In the genomic region with DNA sequence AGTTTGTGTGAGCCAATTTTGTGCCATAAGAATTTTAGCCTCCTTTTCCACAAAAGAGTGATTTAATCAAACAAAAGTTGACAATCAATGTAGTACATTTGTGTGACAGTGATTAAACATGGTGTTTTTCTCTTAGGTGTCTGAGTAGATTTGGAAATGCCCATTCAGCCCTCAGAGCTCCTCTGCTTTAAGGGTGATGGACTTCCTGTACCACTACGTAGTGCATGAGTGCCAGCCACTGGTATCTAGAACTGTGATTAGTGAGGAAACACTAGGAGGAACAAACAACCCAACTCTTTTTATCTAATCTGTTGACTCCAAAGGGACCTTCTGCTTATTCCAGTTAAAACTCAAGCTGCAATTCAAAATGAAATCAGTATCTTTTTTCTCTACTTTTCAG, we compare ENCODE assay signal across 34 cellular contexts.
"Had no signal": no experiment of that assay in that cellular context is flagged by ENCODE, and none has a peak within 500 bp of the region (broad histone marks: within the 10 kb centered on the region; RNA-seq: fewer than 3 reads in every experiment).

No MANE protein-coding gene starts in this region.

- H3K27me3 Mint-ChIP-seq: activated naive CD8-positive, alpha-beta T cell treated with anti-CD3 and anti-CD28 coated beads for 36 hours had no signal

- DNase-seq: activated CD4-positive, alpha-beta T cell treated with anti-CD3 and anti-CD28 coated beads for 36 hours; activated CD4-positive, alpha-beta T cell treated with anti-CD3 and anti-CD28 coated beads, Interleukin-2, amount 10 ng/mL, durations not matched to agents 7 days and 5 days; activated CD4-positive, alpha-beta T cell treated with anti-CD3 and anti-CD28 coated beads, Interleukin-2, amount 50 U/mL, for 48 hours; activated CD8-positive, alpha-beta memory T cell treated with anti-CD3 and anti-CD28 coated beads for 24 hours; activated CD8-positive, alpha-beta memory T cell treated with anti-CD3 and anti-CD28 coated beads, Interleukin-2, amount 10 ng/mL, durations not matched to agents 7 days and 5 days; activated CD8-positive, alpha-beta memory T cell treated with anti-CD3 and anti-CD28 coated beads, Interleukin-2, amount 50 U/mL, for 48 hours; activated effector memory CD4-positive, alpha-beta T cell treated with Interleukin-2 at 50 U/mL for 16 hours; activated naive CD4-positive, alpha-beta T cell treated with anti-CD3 and anti-CD28 coated beads, Interleukin-2, amount 10 ng/mL, durations not matched to agents 7 days and 5 days; activated naive CD8-positive, alpha-beta T cell treated with anti-CD3 and anti-CD28 coated beads for 36 hours; activated T-cell treated with anti-CD3 and anti-CD28 coated beads, Interleukin-2, amount 50 U/mL, for 48 hours; adrenal gland; anterior cingulate cortex; brain microvascular endothelial cell; MG63; NCI-H1048; NCI-H1105 treated with DMSO at 0.1 percent for 48 hours; NCI-H1436; NCI-H1694; NCI-H1930; NCI-H2081 treated with DMSO at 0.1 percent for 48 hours; NCI-H510A; NCI-H526; NCI-H748 treated with DMSO at 0.1 percent for 48 hours; PC-9; SJCRH30 had no signal

- H3K4me1 ChIP-seq: adrenal gland had no signal

- H3K4me3 ChIP-seq: adrenal gland, coronary artery, K562, MG63, PC-9, SJCRH30, SK-N-MC had no signal

- H3K9me3 Mint-ChIP-seq: activated CD4-positive, alpha-beta T cell treated with anti-CD3 and anti-CD28 coated beads, Interleukin-2, amount 10 ng/mL, durations not matched to agents 7 days and 5 days; T-helper 2 cell treated with Interferon-gamma antibody and Interleukin-4, amounts not matched to agents 5 μg/mL and 100 μg/mL, for 36 hours had no signal

- FAIRE-seq: K562, RCC 7860 had no signal

- H3K4me2 ChIP-seq: PC-9 had no signal

- H3K27ac Mint-ChIP-seq: activated CD4-positive, alpha-beta T cell treated with anti-CD3 and anti-CD28 coated beads for 36 hours; activated CD4-positive, alpha-beta T cell treated with anti-CD3 and anti-CD28 coated beads, Interleukin-2, amount 10 ng/mL, durations not matched to agents 7 days and 5 days; activated CD8-positive, alpha-beta memory T cell treated with anti-CD3 and anti-CD28 coated beads, Interleukin-2, amount 10 ng/mL, durations not matched to agents 7 days and 5 days; activated naive CD4-positive, alpha-beta T cell treated with anti-CD3 and anti-CD28 coated beads, Interleukin-2, amount 10 ng/mL, durations not matched to agents 7 days and 5 days; activated naive CD8-positive, alpha-beta T cell treated with anti-CD3 and anti-CD28 coated beads for 36 hours; T-helper 1 cell treated with Interleukin-12 subunit alpha and Interleukin-12 subunit beta and Interleukin-4 antibody, amounts not matched to agents 30 μg/mL and 1 μg/mL, for 36 hours; T-helper 2 cell treated with Interferon-gamma antibody and Interleukin-4, amounts not matched to agents 5 μg/mL and 100 μg/mL, for 36 hours had no signal

- H3K4me1 Mint-ChIP-seq: activated CD4-positive, alpha-beta T cell treated with anti-CD3 and anti-CD28 coated beads for 36 hours; activated CD8-positive, alpha-beta memory T cell treated with anti-CD3 and anti-CD28 coated beads, Interleukin-2, amount 10 ng/mL, durations not matched to agents 7 days and 5 days had no signal

- H2AFZ ChIP-seq: PC-9 had no signal

- H3K36me3 ChIP-seq: adrenal gland, brain microvascular endothelial cell, MG63, SJCRH30 had no signal

- H3K9me3 ChIP-seq: MG63, SJCRH30 had no signal

- H3K27me3 ChIP-seq: adrenal gland, brain microvascular endothelial cell, MG63, SJCRH30 had no signal

- H3K27ac ChIP-seq: adrenal gland, brain microvascular endothelial cell, coronary artery, PC-9, RWPE1, SJCRH30, SK-N-MC had no signal

- ATAC-seq: activated CD4-positive, alpha-beta T cell treated with anti-CD3 and anti-CD28 coated beads for 36 hours; activated CD4-positive, CD25-positive, alpha-beta regulatory T cell treated with anti-CD3 and anti-CD28 coated beads, Interleukin-2, amount 50 U/mL, for 24 hours; activated CD8-positive, alpha-beta memory T cell treated with anti-CD3 and anti-CD28 coated beads, Interleukin-2, amount 10 ng/mL, durations not matched to agents 7 days and 5 days; K562; Right ventricle myocardium inferior had no signal

- H3K4me3 Mint-ChIP-seq: activated CD4-positive, alpha-beta T cell treated with anti-CD3 and anti-CD28 coated beads for 36 hours; activated CD4-positive, alpha-beta T cell treated with anti-CD3 and anti-CD28 coated beads, Interleukin-2, amount 10 ng/mL, durations not matched to agents 7 days and 5 days; activated CD8-positive, alpha-beta memory T cell treated with anti-CD3 and anti-CD28 coated beads, Interleukin-2, amount 10 ng/mL, durations not matched to agents 7 days and 5 days; activated naive CD4-positive, alpha-beta T cell treated with anti-CD3 and anti-CD28 coated beads, Interleukin-2, amount 10 ng/mL, durations not matched to agents 7 days and 5 days; activated naive CD8-positive, alpha-beta T cell treated with anti-CD3 and anti-CD28 coated beads for 36 hours; T-helper 1 cell treated with Interleukin-12 subunit alpha and Interleukin-12 subunit beta and Interleukin-4 antibody, amounts not matched to agents 30 μg/mL and 1 μg/mL, for 36 hours; T-helper 2 cell treated with Interferon-gamma antibody and Interleukin-4, amounts not matched to agents 5 μg/mL and 100 μg/mL, for 36 hours had no signal

- H3K36me3 Mint-ChIP-seq: activated CD8-positive, alpha-beta memory T cell treated with anti-CD3 and anti-CD28 coated beads, Interleukin-2, amount 10 ng/mL, durations not matched to agents 7 days and 5 days; activated naive CD4-positive, alpha-beta T cell treated with anti-CD3 and anti-CD28 coated beads, Interleukin-2, amount 10 ng/mL, durations not matched to agents 7 days and 5 days; activated naive CD8-positive, alpha-beta T cell treated with anti-CD3 and anti-CD28 coated beads for 36 hours had no signal
